ENCODE assay signal across 8 cellular contexts in genomic region chr2:3536682-3537632, GRCh38. TPM values are rescaled to one million over a fixed set of nuclear protein-coding genes. Genes with fewer than 3 reads are reported as not detected.
DNase-seq lines count a peak whose midpoint lies in the region; ATAC-seq and TF ChIP-seq lines count a peak whose summit lies in the region.

No MANE protein-coding gene starts in this region.

- H3K27ac Mint-ChIP-seq in activated CD8-positive, alpha-beta T cell treated with anti-CD3 and anti-CD28 coated beads for 36 hours = peak overlapping the region; percentile 82

- POLR2A ChIA-PET in activated CD8-positive, alpha-beta T cell treated with anti-CD3 and anti-CD28 coated beads for 36 hours (lab: Charles Lee) = no interaction called here

- ATAC-seq in HG03565 (IDR thresholded peaks at IDR 0.05; ENCODE audit: unreplicated experiment) (peak; percentile 63), GM19455 (IDR thresholded peaks at IDR 0.05; ENCODE audit: unreplicated experiment) (no peak), HG02623 (IDR thresholded peaks at IDR 0.05; ENCODE audit: unreplicated experiment) (no peak)
- peak; percentile 85 for ATAC-seq in activated CD8-positive, alpha-beta T cell treated with anti-CD3 and anti-CD28 coated beads for 36 hours

- peaks cover 4% of the 10 kb centered on the region for H3K36me3 ChIP-seq in rectal smooth muscle tissue (ENCODE audit: control insufficient read depth, insufficient read depth, low read length)

- peak overlapping the region; percentile 62 for H3K4me3 ChIP-seq in rectal smooth muscle tissue (ENCODE audit: low read length)

- peak overlapping the region; percentile 97 for H3K27ac ChIP-seq in rectal smooth muscle tissue (ENCODE audit: low read depth, low read length)

- peak overlapping the region; percentile 74 for H3K4me3 Mint-ChIP-seq in activated CD8-positive, alpha-beta T cell treated with anti-CD3 and anti-CD28 coated beads for 36 hours

- DNase-seq in activated CD8-positive, alpha-beta T cell treated with anti-CD3 and anti-CD28 coated beads for 36 hours = peak; percentile 47
- DNase-seq in germinal center (ENCODE audit: low spot score) (peak; percentile 21), DMS153 (lab: John Stamatoyannopoulos, UW) (no peak)

- peaks cover 13% of the 10 kb centered on the region for H3K36me3 Mint-ChIP-seq in activated CD8-positive, alpha-beta T cell treated with anti-CD3 and anti-CD28 coated beads for 36 hours (ENCODE audit: low read depth)

- H3K27me3 ChIP-seq in rectal smooth muscle tissue (ENCODE audit: control insufficient read depth, insufficient read depth, low read length) = no peaks in the 10 kb centered on the region

- H3K27me3 Mint-ChIP-seq in activated CD8-positive, alpha-beta T cell treated with anti-CD3 and anti-CD28 coated beads for 36 hours = no peaks in the 10 kb centered on the region

- H3K9me3 Mint-ChIP-seq in activated CD8-positive, alpha-beta T cell treated with anti-CD3 and anti-CD28 coated beads for 36 hours = no peaks in the 10 kb centered on the region

- intact Hi-C loops in activated CD8-positive, alpha-beta T cell treated with anti-CD3 and anti-CD28 coated beads for 36 hours (cut with micrococcal nuclease) = no loop called here

- CTCF ChIA-PET in activated CD8-positive, alpha-beta T cell treated with anti-CD3 and anti-CD28 coated beads for 36 hours (lab: Charles Lee) = interaction anchor here (1.2 kb wide), 1 partner anchor 113 kb away, joined by 3 read pairs; no protein-coding TSS in a partner anchor

- peaks cover 5% of the 10 kb centered on the region for H3K4me1 Mint-ChIP-seq in activated CD8-positive, alpha-beta T cell treated with anti-CD3 and anti-CD28 coated beads for 36 hours (ENCODE audit: low read depth)

- peak; percentile 65 for TF ChIP-seq CTCF in GM12872 (IDR thresholded peaks at IDR 0.05; ENCODE audit: insufficient read depth, low read depth, low read length)
- TF ChIP-seq CTCF in activated CD8-positive, alpha-beta T cell treated with anti-CD3 and anti-CD28 coated beads for 36 hours (IDR thresholded peaks at IDR 0.05) = no peak

- H3K9ac ChIP-seq in rectal smooth muscle tissue (ENCODE audit: low read length) = peak overlapping the region; percentile 71

- peaks cover 14% of the 10 kb centered on the region for H3K4me1 ChIP-seq in rectal smooth muscle tissue (ENCODE audit: control insufficient read depth, insufficient read depth, low read length)

RNA-seq across cellular contexts. Expression of gene ADI1, which starts 17.6 kb away (rescaled TPM):
- total RNA-seq in activated CD8-positive, alpha-beta T cell treated with anti-CD3 and anti-CD28 coated beads for 36 hours = 10 to 100 TPM; 15.7 to 18.2 TPM

RNA-seq across cellular contexts. Expression of gene RNASEH1, which starts 21.2 kb away (rescaled TPM):
- total RNA-seq in activated CD8-positive, alpha-beta T cell treated with anti-CD3 and anti-CD28 coated beads for 36 hours = 10 to 100 TPM; 23.4 to 24.7 TPM

RNA-seq across cellular contexts. Expression of gene RPS7, which starts 38.1 kb away (rescaled TPM):
- 1,000 to 10,000 TPM; 1,838 to 1,893 TPM for total RNA-seq in activated CD8-positive, alpha-beta T cell treated with anti-CD3 and anti-CD28 coated beads for 36 hours

RNA-seq across cellular contexts. Expression of gene COLEC11, which starts 58.0 kb away (rescaled TPM):
- total RNA-seq in activated CD8-positive, alpha-beta T cell treated with anti-CD3 and anti-CD28 coated beads for 36 hours = under 1 TPM in 1 of 2 experiments, not detected in 1; 0.49 TPM

Comparison
In these comparisons a context has a peak if more than half of its experiments do, and no peak if none do; other contexts are left out.
1. ATAC-seq: peak in HG03565 (single experiment) and activated CD8-positive, alpha-beta T cell treated with anti-CD3 and anti-CD28 coated beads for 36 hours (single experiment); none in GM19455 (single experiment) and HG02623 (single experiment).